ENCODE assay signal across 23 cellular contexts in the genomic region with DNA sequence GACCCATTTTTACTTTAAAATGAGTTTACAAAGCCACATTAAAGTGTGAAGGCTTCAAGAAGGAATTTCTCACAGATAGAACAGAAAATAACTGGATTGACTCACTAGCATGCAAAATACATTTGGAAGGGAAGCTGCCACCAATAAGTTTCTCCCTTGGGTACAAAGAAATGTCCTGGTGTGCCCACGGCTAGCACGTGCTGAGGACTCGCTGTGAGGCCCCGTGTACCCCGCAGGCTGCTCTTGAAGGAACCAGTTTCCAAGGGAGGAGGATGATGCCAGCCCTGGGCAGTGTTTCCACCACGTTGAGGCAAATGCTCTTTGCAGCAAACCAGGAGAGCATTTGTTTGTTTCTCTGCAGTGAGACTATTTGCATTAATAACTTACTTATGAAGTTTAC.
DNase-seq lines count a peak whose midpoint lies in the region; ATAC-seq and TF ChIP-seq lines count a peak whose summit lies in the region.
"Had no signal": no experiment of that assay in that cellular context is flagged by ENCODE, and none has a peak within 500 bp of the region (broad histone marks: within the 10 kb centered on the region; RNA-seq: fewer than 3 reads in every experiment).

No MANE protein-coding gene starts in this region.

- ATAC-seq in T-helper 17 cell = no peak
- no peak for ATAC-seq in HG03159 (IDR thresholded peaks at IDR 0.05; ENCODE audit: unreplicated experiment)

- H3K4me1 Mint-ChIP-seq in T-helper 2 cell treated with Interferon-gamma antibody and Interleukin-4, amounts not matched to agents 5 μg/mL and 100 μg/mL, for 36 hours (ENCODE audit: low read depth) = peaks cover 44% of the 10 kb centered on the region
- peaks cover 50% of the 10 kb centered on the region for H3K4me1 Mint-ChIP-seq in nephron
- H3K4me1 Mint-ChIP-seq in T-helper 17 cell = peaks cover 18% of the 10 kb centered on the region
- peaks cover 40 to 45% of the 10 kb centered on the region in 2 donors for H3K4me1 Mint-ChIP-seq in immature natural killer cell

- H3K9me3 ChIP-seq in HEK293 (ENCODE audit: control insufficient read depth, insufficient read depth, low read depth, low read length) = no peaks in the 10 kb centered on the region
- no peaks in the 10 kb centered on the region for H3K9me3 ChIP-seq in T-helper 17 cell (ENCODE audit: control insufficient read depth, low read length, poor library complexity, severe bottlenecking)
- H3K9me3 ChIP-seq: uterus had no signal

- DNase-seq in T-helper 2 cell treated with Interferon-gamma antibody and Interleukin-4, amounts not matched to agents 5 μg/mL and 100 μg/mL, for 36 hours (ENCODE audit: low spot score) = no peak
- no peak for DNase-seq in T-helper 2 cell
- DNase-seq in T-helper 17 cell = no peak
- DNase-seq in immature natural killer cell = no peak
- DNase-seq: 8988T; activated naive CD4-positive, alpha-beta T cell treated with anti-CD3 and anti-CD28 coated beads, Interleukin-2, amount 50 U/mL, for 16 hours; activated T-cell treated with anti-CD3 and anti-CD28 coated beads, Interleukin-2, amount 50 U/mL, for 48 hours; H7; hypothalamus; kidney; natural killer cell; NCI-H1694 treated with DMSO at 0.1 percent for 48 hours; NCI-H2227 treated with DMSO at 0.1 percent for 48 hours; NCI-H82; PC-9; posterior cingulate gyrus; stimulated activated CD4-positive, alpha-beta T cell treated with anti-CD3 and anti-CD28 coated beads, Interleukin-2, amount 100 ng/mL, for 48 hours; uterus had no signal

- H3K27me3 Mint-ChIP-seq in T-helper 2 cell treated with Interferon-gamma antibody and Interleukin-4, amounts not matched to agents 5 μg/mL and 100 μg/mL, for 36 hours (ENCODE audit: low read depth) = peaks cover 27% of the 10 kb centered on the region
- H3K27me3 Mint-ChIP-seq in nephron (ENCODE audit: low read depth) (peaks cover 15% of the 10 kb centered on the region), T-helper 17 cell (peaks cover 44% of the 10 kb centered on the region), immature natural killer cell (ENCODE audit: low read depth in 3 of 3) (peaks cover 0 to 5% (median 4%) of the 10 kb centered on the region in 3 donors)

- H3K27ac Mint-ChIP-seq in T-helper 2 cell treated with Interferon-gamma antibody and Interleukin-4, amounts not matched to agents 5 μg/mL and 100 μg/mL, for 36 hours = peak overlapping the region; percentile 12
- H3K27ac Mint-ChIP-seq in nephron = peak overlapping the region; percentile 56 to 78 (median 70)
- H3K27ac Mint-ChIP-seq in T-helper 17 cell = no peak overlapping the region
- no peak overlapping the region for H3K27ac Mint-ChIP-seq in immature natural killer cell

- no peaks in the 10 kb centered on the region for H3K36me3 ChIP-seq in HEK293 (ENCODE audit: control insufficient read depth in 2 of 2, insufficient read depth in 1 of 2, low read length in 2 of 2)
- H3K36me3 ChIP-seq: uterus had no signal

- H3K36me3 Mint-ChIP-seq in T-helper 2 cell treated with Interferon-gamma antibody and Interleukin-4, amounts not matched to agents 5 μg/mL and 100 μg/mL, for 36 hours (ENCODE audit: low read depth) = no peaks in the 10 kb centered on the region
- H3K36me3 Mint-ChIP-seq in nephron (ENCODE audit: low read depth) (no peaks in the 10 kb centered on the region), T-helper 17 cell (ENCODE audit: low read depth) (peaks cover 2% of the 10 kb centered on the region), immature natural killer cell (peaks cover 0 to 4% (median 0%) of the 10 kb centered on the region in 3 donors)
- H3K36me3 Mint-ChIP-seq: natural killer cell had no signal

- H3K4me1 ChIP-seq in HEK293 (ENCODE audit: control insufficient read depth, insufficient read depth, low read length) = peaks cover 16% of the 10 kb centered on the region

- H3K4me3 ChIP-seq in HEK293 (ENCODE audit: low read depth, low read length) = no peak overlapping the region
- H3K4me3 ChIP-seq: PC-9, uterus had no signal

- peak overlapping the region; percentile 83 for H3K4me3 Mint-ChIP-seq in T-helper 2 cell treated with Interferon-gamma antibody and Interleukin-4, amounts not matched to agents 5 μg/mL and 100 μg/mL, for 36 hours
- no peak overlapping the region for H3K4me3 Mint-ChIP-seq in nephron
- no peak overlapping the region for H3K4me3 Mint-ChIP-seq in T-helper 17 cell
- H3K4me3 Mint-ChIP-seq in immature natural killer cell = no peak overlapping the region

- CTCF ChIA-PET in HEK293 (lab: Yijun Ruan, JAX) = interaction anchor here (0.6 kb wide), 1 partner anchor 48 kb away, joined by 3 read pairs; no protein-coding TSS in a partner anchor

- H3K27ac ChIP-seq in HEK293 (ENCODE audit: extremely low read depth, low read depth, low read length) = no peak overlapping the region
- H3K27ac ChIP-seq in VCaP = peak overlapping the region; percentile 25; the same call in 1 of the 2 replicates
- H3K27ac ChIP-seq: C4-2B, PC-9, uterus had no signal

- TF ChIP-seq CTCF in HEK293 (tag by site-specific recombination; IDR thresholded peaks at IDR 0.05) = no peak
- no peak for TF ChIP-seq CTCF in VCaP (conservative IDR thresholded peaks at IDR 0.05)
- no peak for TF ChIP-seq CTCF in nephron (IDR thresholded peaks at IDR 0.05; ENCODE audit: unreplicated experiment in 3 of 3)

- POLR2A ChIA-PET in HEK293 (lab: Yijun Ruan, JAX) = no interaction called here

- no peaks in the 10 kb centered on the region for H3K9me3 Mint-ChIP-seq in T-helper 2 cell treated with Interferon-gamma antibody and Interleukin-4, amounts not matched to agents 5 μg/mL and 100 μg/mL, for 36 hours
- H3K9me3 Mint-ChIP-seq in nephron (no peaks in the 10 kb centered on the region), immature natural killer cell (no peaks in the 10 kb centered on the region)
- H3K9me3 Mint-ChIP-seq: natural killer cell had no signal

TF ChIP-seq in HEK293, 187 proteins besides CTCF, POLR2A, EP300 and RAD21:
- TF ChIP-seq KLF10 (tag by site-specific recombination; IDR thresholded peaks at IDR 0.05) (no peak), ZNF274 (IDR thresholded peaks at IDR 0.05; ENCODE audit: low read length) (no peak), ZNF274 (tag by site-specific recombination; IDR thresholded peaks at IDR 0.05; ENCODE audit: borderline replicate concordance) (no peak), ATF2 (tag by site-specific recombination; IDR thresholded peaks at IDR 0.05; ENCODE audit: low read depth) (no peak), ZIC2 (tag by site-specific recombination; IDR thresholded peaks at IDR 0.05) (peak; percentile 69)
- TF ChIP-seq, protein P1, sequence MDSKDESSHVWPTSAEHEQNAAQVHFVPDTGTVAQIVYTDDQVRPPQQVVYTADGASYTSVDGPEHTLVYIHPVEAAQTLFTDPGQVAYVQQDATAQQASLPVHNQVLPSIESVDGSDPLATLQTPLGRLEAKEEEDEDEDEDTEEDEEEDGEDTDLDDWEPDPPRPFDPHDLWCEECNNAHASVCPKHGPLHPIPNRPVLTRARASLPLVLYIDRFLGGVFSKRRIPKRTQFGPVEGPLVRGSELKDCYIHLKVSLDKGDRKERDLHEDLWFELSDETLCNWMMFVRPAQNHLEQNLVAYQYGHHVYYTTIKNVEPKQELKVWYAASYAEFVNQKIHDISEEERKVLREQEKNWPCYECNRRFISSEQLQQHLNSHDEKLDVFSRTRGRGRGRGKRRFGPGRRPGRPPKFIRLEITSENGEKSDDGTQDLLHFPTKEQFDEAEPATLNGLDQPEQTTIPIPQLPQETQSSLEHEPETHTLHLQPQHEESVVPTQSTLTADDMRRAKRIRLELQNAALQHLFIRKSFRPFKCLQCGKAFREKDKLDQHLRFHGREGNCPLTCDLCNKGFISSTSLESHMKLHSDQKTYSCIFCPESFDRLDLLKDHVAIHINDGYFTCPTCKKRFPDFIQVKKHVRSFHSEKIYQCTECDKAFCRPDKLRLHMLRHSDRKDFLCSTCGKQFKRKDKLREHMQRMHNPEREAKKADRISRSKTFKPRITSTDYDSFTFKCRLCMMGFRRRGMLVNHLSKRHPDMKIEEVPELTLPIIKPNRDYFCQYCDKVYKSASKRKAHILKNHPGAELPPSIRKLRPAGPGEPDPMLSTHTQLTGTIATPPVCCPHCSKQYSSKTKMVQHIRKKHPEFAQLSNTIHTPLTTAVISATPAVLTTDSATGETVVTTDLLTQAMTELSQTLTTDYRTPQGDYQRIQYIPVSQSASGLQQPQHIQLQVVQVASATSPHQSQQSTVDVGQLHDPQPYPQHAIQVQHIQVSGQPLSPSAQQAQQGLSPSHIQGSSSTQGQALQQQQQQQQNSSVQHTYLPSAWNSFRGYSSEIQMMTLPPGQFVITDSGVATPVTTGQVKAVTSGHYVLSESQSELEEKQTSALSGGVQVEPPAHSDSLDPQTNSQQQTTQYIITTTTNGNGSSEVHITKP (tag by site-specific recombination; IDR thresholded peaks at IDR 0.05) = no peak

Comparison
In these comparisons a context has a peak if more than half of its experiments do, and no peak if none do; other contexts are left out.
1. H3K27ac Mint-ChIP-seq: peak in T-helper 2 cell treated with Interferon-gamma antibody and Interleukin-4, amounts not matched to agents 5 μg/mL and 100 μg/mL, for 36 hours (single experiment) and nephron (3 of 3); none in T-helper 17 cell (single experiment) and immature natural killer cell (0 of 6).